ENCODE assay signal across 17 cellular contexts in the genomic region with DNA sequence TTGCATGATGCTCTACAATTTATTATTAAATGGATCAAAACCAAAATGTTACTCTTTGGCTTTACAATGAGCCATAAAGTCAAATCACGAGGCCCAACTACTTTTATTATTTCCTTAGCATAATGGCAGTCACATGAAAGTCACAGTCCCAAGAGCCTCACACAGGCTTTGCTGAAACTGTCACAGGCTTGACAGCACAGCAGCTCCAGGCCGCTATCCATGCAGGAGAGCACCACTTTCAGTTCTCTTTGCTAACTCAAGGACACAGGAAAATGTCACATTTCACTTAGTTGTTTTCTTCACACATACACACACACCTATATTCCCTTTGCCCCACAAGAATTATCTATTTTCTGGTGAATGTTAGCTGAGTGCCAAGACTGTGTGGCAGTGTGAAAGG. TPM values are rescaled to one million over a fixed set of nuclear protein-coding genes. Genes with fewer than 3 reads are reported as not detected.
A peak's percentile ranks its signal among the peaks of the same experiment; 100 is the strongest.
DNase-seq lines count a peak whose midpoint lies in the region; ATAC-seq and TF ChIP-seq lines count a peak whose summit lies in the region.
"Had no signal": no experiment of that assay in that cellular context is flagged by ENCODE, and none has a peak within 500 bp of the region (broad histone marks: within the 10 kb centered on the region; RNA-seq: fewer than 3 reads in every experiment).

No MANE protein-coding gene starts in this region.

- TF ChIP-seq CTCF in CD14-positive monocyte (IDR thresholded peaks at IDR 0.05) (no peak), glutamatergic neuron (IDR thresholded peaks at IDR 0.05; ENCODE audit: partially characterized antibody, unreplicated experiment) (no peak)

- DNase-seq in CD14-positive monocyte (ENCODE audit: low spot score) (no peak), glutamatergic neuron (no peak), SHP77 treated with DMSO at 0.1 percent for 48 hours (lab: John Stamatoyannopoulos, UW) (no peak), DMS53 (lab: John Stamatoyannopoulos, UW) (no peak), superior temporal gyrus (ENCODE audit: extremely low spot score) (no peak)
- DNase-seq in activated naive CD8-positive, alpha-beta T cell treated with anti-CD3 and anti-CD28 coated beads, Interleukin-2, amount 50 U/mL, for 24 hours = no peak
- DNase-seq: ACHN; activated CD8-positive, alpha-beta memory T cell treated with anti-CD3 and anti-CD28 coated beads, Interleukin-2, amount 50 U/mL, for 4 hours; DMS 273 treated with DMSO at 0.1 percent for 48 hours; NCI-H2081; trophoblast cell had no signal

- H3K4me3 Mint-ChIP-seq in CD14-positive monocyte = no peak overlapping the region
- H3K4me3 Mint-ChIP-seq in glutamatergic neuron (ENCODE audit: unreplicated experiment) = no peak overlapping the region
- H3K4me3 Mint-ChIP-seq in activated naive CD8-positive, alpha-beta T cell treated with anti-CD3 and anti-CD28 coated beads, Interleukin-2, amount 50 U/mL, for 24 hours = no peak overlapping the region
- H3K4me3 Mint-ChIP-seq: activated naive CD8-positive, alpha-beta T cell; central memory CD8-positive, alpha-beta T cell; WTC11 had no signal

- no peaks in the 10 kb centered on the region for H3K36me3 Mint-ChIP-seq in CD14-positive monocyte
- H3K36me3 Mint-ChIP-seq in glutamatergic neuron (ENCODE audit: unreplicated experiment) = no peaks in the 10 kb centered on the region
- H3K36me3 Mint-ChIP-seq in activated naive CD8-positive, alpha-beta T cell treated with anti-CD3 and anti-CD28 coated beads, Interleukin-2, amount 50 U/mL, for 24 hours (ENCODE audit: low read depth) = no peaks in the 10 kb centered on the region
- H3K36me3 Mint-ChIP-seq: activated naive CD8-positive, alpha-beta T cell; WTC11 had no signal

- H3K4me1 Mint-ChIP-seq in CD14-positive monocyte (peaks cover 26% of the 10 kb centered on the region), glutamatergic neuron (ENCODE audit: low read depth, unreplicated experiment) (peaks cover 27% of the 10 kb centered on the region)
- peaks cover 6% of the 10 kb centered on the region for H3K4me1 Mint-ChIP-seq in activated naive CD8-positive, alpha-beta T cell treated with anti-CD3 and anti-CD28 coated beads, Interleukin-2, amount 50 U/mL, for 24 hours
- H3K4me1 Mint-ChIP-seq: central memory CD8-positive, alpha-beta T cell had no signal

- H3K27me3 Mint-ChIP-seq in CD14-positive monocyte (ENCODE audit: low read depth in 3 of 3) (peaks cover 0 to 3% (median 0%) of the 10 kb centered on the region in 3 donors), glutamatergic neuron (ENCODE audit: unreplicated experiment) (no peaks in the 10 kb centered on the region)
- peaks cover 10% of the 10 kb centered on the region for H3K27me3 Mint-ChIP-seq in activated naive CD8-positive, alpha-beta T cell treated with anti-CD3 and anti-CD28 coated beads, Interleukin-2, amount 50 U/mL, for 24 hours

- intact Hi-C loops in CD14-positive monocyte (cut with micrococcal nuclease) = no loop called here

- H3K27ac Mint-ChIP-seq in CD14-positive monocyte = peak overlapping the region; percentile 16 to 90 (median 83)
- H3K27ac Mint-ChIP-seq in glutamatergic neuron (ENCODE audit: unreplicated experiment) = peak overlapping the region; percentile 76
- H3K27ac Mint-ChIP-seq in activated naive CD8-positive, alpha-beta T cell treated with anti-CD3 and anti-CD28 coated beads, Interleukin-2, amount 50 U/mL, for 24 hours = no peak overlapping the region
- H3K27ac Mint-ChIP-seq: activated naive CD8-positive, alpha-beta T cell; WTC11 had no signal

- ATAC-seq in GM21390 (IDR thresholded peaks at IDR 0.05; ENCODE audit: unreplicated experiment) (peak; percentile 32), HG03469 (IDR thresholded peaks at IDR 0.05; ENCODE audit: unreplicated experiment) (peak; percentile 28)
- no peak for ATAC-seq in activated naive CD8-positive, alpha-beta T cell treated with anti-CD3 and anti-CD28 coated beads, Interleukin-2, amount 50 U/mL, for 24 hours
- ATAC-seq: WTC11 had no signal

- H3K9me3 Mint-ChIP-seq in CD14-positive monocyte (no peaks in the 10 kb centered on the region), glutamatergic neuron (ENCODE audit: unreplicated experiment) (no peaks in the 10 kb centered on the region)
- no peaks in the 10 kb centered on the region for H3K9me3 Mint-ChIP-seq in activated naive CD8-positive, alpha-beta T cell treated with anti-CD3 and anti-CD28 coated beads, Interleukin-2, amount 50 U/mL, for 24 hours
- H3K9me3 Mint-ChIP-seq: central memory CD8-positive, alpha-beta T cell; WTC11 had no signal

RNA-seq across cellular contexts. Expression of a gene that starts 11.1 kb away (rescaled TPM):
- polyA plus RNA-seq in CD14-positive monocyte = not detected
- total RNA-seq in glutamatergic neuron (ENCODE audit: unreplicated experiment) = not detected
- total RNA-seq: endothelial cell of umbilical vein, WTC11 had no signal
- polyA plus RNA-seq: endothelial cell of umbilical vein had no signal

RNA-seq across cellular contexts. Expression of a gene that starts 51.2 kb away (rescaled TPM):
- under 1 TPM; 0.79 to 0.96 TPM for polyA plus RNA-seq in CD14-positive monocyte
- total RNA-seq in glutamatergic neuron (ENCODE audit: unreplicated experiment) = 44.4 TPM

RNA-seq across cellular contexts. Expression of a gene that starts 51.6 kb away (rescaled TPM):
- polyA plus RNA-seq in CD14-positive monocyte = 1 to 10 TPM; 3.8 to 6.1 TPM
- 61.4 TPM for total RNA-seq in glutamatergic neuron (ENCODE audit: unreplicated experiment)
